8 cellular contexts compared by ENCODE assay signal in genomic region chr15:89335289-89336041, GRCh38. TPM values are rescaled to one million over a fixed set of nuclear protein-coding genes. Genes with fewer than 3 reads are reported as not detected.
DNase-seq lines count a peak whose midpoint lies in the region; ATAC-seq and TF ChIP-seq lines count a peak whose summit lies in the region.

No MANE protein-coding gene starts in this region.

- peak overlapping the region; percentile 79 for H3K4me3 ChIP-seq in rectal smooth muscle tissue (ENCODE audit: low read length)

- H3K36me3 Mint-ChIP-seq in glutamatergic neuron (ENCODE audit: unreplicated experiment) = no peaks in the 10 kb centered on the region

- peaks cover 11% of the 10 kb centered on the region for H3K36me3 ChIP-seq in rectal smooth muscle tissue (ENCODE audit: control insufficient read depth, insufficient read depth, low read length)

- ATAC-seq in HG03175 (IDR thresholded peaks at IDR 0.05; ENCODE audit: unreplicated experiment) = peak; percentile 15
- no peak for ATAC-seq in HG02678 (IDR thresholded peaks at IDR 0.05; ENCODE audit: unreplicated experiment)

- H3K4me1 Mint-ChIP-seq in glutamatergic neuron (ENCODE audit: low read depth, unreplicated experiment) = peaks cover 14% of the 10 kb centered on the region

- peaks cover 20% of the 10 kb centered on the region for H3K27me3 Mint-ChIP-seq in glutamatergic neuron (ENCODE audit: unreplicated experiment)

- peak overlapping the region; percentile 95 for H3K4me3 Mint-ChIP-seq in glutamatergic neuron (ENCODE audit: unreplicated experiment)

- DNase-seq in NCI-H2029 treated with DMSO at 0.1 percent for 48 hours (lab: John Stamatoyannopoulos, UW) (peak; percentile 23), NCI-H2029 (lab: John Stamatoyannopoulos, UW) (no peak), glutamatergic neuron (peak; percentile 44), DMS153 treated with DMSO at 0.1 percent for 48 hours (lab: John Stamatoyannopoulos, UW; ENCODE audit: unreplicated experiment) (no peak)

- peaks cover 14% of the 10 kb centered on the region for H3K9me3 Mint-ChIP-seq in glutamatergic neuron (ENCODE audit: unreplicated experiment)

- H3K27ac Mint-ChIP-seq in glutamatergic neuron (ENCODE audit: unreplicated experiment) = peak overlapping the region; percentile 91

- TF ChIP-seq CTCF in VCaP (conservative IDR thresholded peaks at IDR 0.05) = no peak
- TF ChIP-seq CTCF in glutamatergic neuron (IDR thresholded peaks at IDR 0.05; ENCODE audit: partially characterized antibody, unreplicated experiment) = no peak

- H3K27ac ChIP-seq in VCaP = peak overlapping the region; percentile 92
- no peak overlapping the region for H3K27ac ChIP-seq in rectal smooth muscle tissue (ENCODE audit: low read depth, low read length)

- H3K4me1 ChIP-seq in rectal smooth muscle tissue (ENCODE audit: control insufficient read depth, insufficient read depth, low read length) = peaks cover 20% of the 10 kb centered on the region

- H3K9ac ChIP-seq in rectal smooth muscle tissue (ENCODE audit: low read length) = peak overlapping the region; percentile 56

- no peaks in the 10 kb centered on the region for H3K27me3 ChIP-seq in rectal smooth muscle tissue (ENCODE audit: control insufficient read depth, insufficient read depth, low read length)

RNA-seq across cellular contexts. Expression of gene POLG, which starts 0.8 kb away (rescaled TPM):
- total RNA-seq in glutamatergic neuron (ENCODE audit: unreplicated experiment) = 55.4 TPM

Comparison
In these comparisons a context has a peak if more than half of its experiments do, and no peak if none do; other contexts are left out.
1. DNase-seq: peak in NCI-H2029 treated with DMSO at 0.1 percent for 48 hours (single experiment) and glutamatergic neuron (single experiment); none in NCI-H2029 (single experiment) and DMS153 treated with DMSO at 0.1 percent for 48 hours (single experiment).